In genomic region chr9:27033815-27034403, GRCh38 we compare ENCODE assay signal across 7 cellular contexts. TPM values are rescaled to one million over a fixed set of nuclear protein-coding genes. Genes with fewer than 3 reads are reported as not detected.
DNase-seq lines count a peak whose midpoint lies in the region; ATAC-seq and TF ChIP-seq lines count a peak whose summit lies in the region.

No MANE protein-coding gene starts in this region.

- H3K36me3 ChIP-seq in ascending aorta = no peaks in the 10 kb centered on the region

- no peaks in the 10 kb centered on the region for H3K27me3 ChIP-seq in ascending aorta

- no peak overlapping the region for H3K4me3 ChIP-seq in ascending aorta

- no peak overlapping the region for H3K27ac ChIP-seq in ascending aorta

- intact Hi-C loops in ascending aorta (cut with DNase I) = loop anchor here (1.0 to 10.0 kb wide), 2 partner anchors 161 to 242 kb away; no protein-coding TSS in a partner anchor

- POLR2A ChIA-PET in GM10248 (lab: Yijun Ruan, JAX) = no interaction called here

- DNase-seq in GM10248 (ENCODE audit: extremely low spot score) (peak; percentile 57), HUDEP-2 (lab: John Stamatoyannopoulos, UW; ENCODE audit: unreplicated experiment in 76 of 76) (peak in 59 of 76 experiments; percentile 1 to 68 (median 33)), SHP77 treated with DMSO at 0.1 percent for 48 hours (lab: John Stamatoyannopoulos, UW) (peak; percentile 5), ascending aorta (ENCODE audit: low spot score in 2 of 2) (peak in 1 of 2 donors; percentile 71), hypothalamus (lab: John Stamatoyannopoulos, UW) (peak in 30 of 51 donors; percentile 0 to 58 (median 6))
- DNase-seq in stimulated activated CD4-positive, alpha-beta T cell treated with anti-CD3 and anti-CD28 coated beads, Interleukin-12 subunit alpha, Interleukin-12 subunit beta, amount 100 ng/mL, for 4 hours = peak; percentile 48

- ATAC-seq in GM21528 (IDR thresholded peaks at IDR 0.05; ENCODE audit: low FRiP score, unreplicated experiment) = peak; percentile 86

- CTCF ChIA-PET in GM10248 (lab: Yijun Ruan, JAX) = interaction anchor here (0.9 to 1.2 kb wide), 8 partner anchors 9 to 242 kb away, joined by 3 to 7 read pairs (median 4); no protein-coding TSS in a partner anchor

- TF ChIP-seq CTCF in GM10248 (IDR thresholded peaks at IDR 0.05; ENCODE audit: control extremely low read depth, extremely low read depth, low read depth, missing control alignments) (peak; percentile 65), ascending aorta (IDR thresholded peaks at IDR 0.05) (peak; percentile 33 to 83 (median 76))

- H3K9me3 ChIP-seq in ascending aorta = no peaks in the 10 kb centered on the region

- H3K4me1 ChIP-seq in ascending aorta = no peaks in the 10 kb centered on the region

RNA-seq across cellular contexts. Expression of gene LRRC19, which starts 28.4 kb away (rescaled TPM):
- total RNA-seq in ascending aorta = not detected
